In genomic region chr9:130959809-130960334, GRCh38 we compare ENCODE assay signal across 1 cellular context.
TF ChIP-seq lines count a peak whose summit lies in the region.

No MANE protein-coding gene starts in this region.

TF ChIP-seq in K562, 482 proteins besides CTCF, POLR2A, EP300 and RAD21:
- no peak for TF ChIP-seq TSC22D4 (tag; IDR thresholded peaks at IDR 0.05)
- TF ChIP-seq ZC3H8 (IDR thresholded peaks at IDR 0.05), result no peak
- TF ChIP-seq MTA2 (IDR thresholded peaks at IDR 0.05; ENCODE audit: low read depth), result no peak
- TF ChIP-seq ZNF609 (CRISPR knock-in tag; IDR thresholded peaks at IDR 0.05; ENCODE audit: borderline replicate concordance), result no peak
- TF ChIP-seq MED1 (CRISPR knock-in tag; IDR thresholded peaks at IDR 0.05; ENCODE audit: borderline replicate concordance), result no peak
- no peak for TF ChIP-seq ZNF583 (CRISPR knock-in tag; IDR thresholded peaks at IDR 0.05)
- TF ChIP-seq ZNF507 (tag; conservative IDR thresholded peaks at IDR 0.05), result no peak
